In genomic region chr7:18511351-18511750, GRCh38 we compare ENCODE assay signal across 25 cellular contexts. TPM values are rescaled to one million over a fixed set of nuclear protein-coding genes. Genes with fewer than 3 reads are reported as not detected.
DNase-seq lines count a peak whose midpoint lies in the region; ATAC-seq and TF ChIP-seq lines count a peak whose summit lies in the region.
"Had no signal": no experiment of that assay in that cellular context is flagged by ENCODE, and none has a peak within 500 bp of the region (broad histone marks: within the 10 kb centered on the region; RNA-seq: fewer than 3 reads in every experiment).

No MANE protein-coding gene starts in this region.

- peak overlapping the region; percentile 76; the same call in 1 of the 2 replicates for H3K14ac ChIP-seq in IMR-90 (replicated peaks; ENCODE audit: low read depth, low read length)

- H3K27me3 ChIP-seq in IMR-90 (ENCODE audit: control insufficient read depth, insufficient read depth, low read length), result no peaks in the 10 kb centered on the region
- no peaks in the 10 kb centered on the region for H3K27me3 ChIP-seq in gastroesophageal sphincter
- H3K27me3 ChIP-seq: dorsolateral prefrontal cortex, suprapubic skin had no signal

- H4K20me1 ChIP-seq in IMR-90 (ENCODE audit: insufficient read depth, low read length), result no peaks in the 10 kb centered on the region

- H3K56ac ChIP-seq in IMR-90 (ENCODE audit: extremely low read depth, insufficient read depth, low read length), result no peak overlapping the region

- H3K9me1 ChIP-seq in IMR-90 (ENCODE audit: insufficient read depth, low read length), result no peaks in the 10 kb centered on the region

- intact Hi-C loops in IMR-90 (cut with micrococcal nuclease) (no loop called here), activated B cell treated with CpG ODN at 0.5 μM for 24 hours (cut with micrococcal nuclease) (no loop called here), Right ventricle myocardium superior (cut with DNase I) (no loop called here)

- H3K36me3 Mint-ChIP-seq in activated B cell treated with CpG ODN at 0.5 μM for 24 hours (ENCODE audit: low read depth) (peaks cover 17% of the 10 kb centered on the region), memory B cell (no peaks in the 10 kb centered on the region)
- H3K36me3 Mint-ChIP-seq: activated naive CD4-positive, alpha-beta T cell treated with anti-CD3 and anti-CD28 coated beads, Interleukin-2, amount 10 ng/mL, durations not matched to agents 7 days and 5 days had no signal

- no CpG with 5 or more reads among the region's 3 CpGs for WGBS in IMR-90 (ENCODE audit: extremely low coverage in 2 of 2, insufficient read length in 1 of 2), 2 experiments
- 82 to 93% methylated on average over 3 of the region's 3 CpGs for WGBS in gastroesophageal sphincter (ENCODE audit: low coverage in 1 of 2), 2 donors

- H3K36me3 ChIP-seq in IMR-90 (ENCODE audit: control insufficient read depth, insufficient read depth, low read length) (no peaks in the 10 kb centered on the region), gastroesophageal sphincter (no peaks in the 10 kb centered on the region)
- H3K36me3 ChIP-seq: lower lobe of right lung, suprapubic skin had no signal

- H2BK20ac ChIP-seq in IMR-90 (ENCODE audit: low read depth, low read length), result peak overlapping the region; percentile 87

- peak overlapping the region; percentile 72; the same call in 1 of the 2 replicates for H2AK5ac ChIP-seq in IMR-90 (ENCODE audit: low read depth, low read length)

- H3K4me1 ChIP-seq in IMR-90 (ENCODE audit: control insufficient read depth, insufficient read depth, low read length) (peaks cover 4% of the 10 kb centered on the region), gastroesophageal sphincter (peaks cover 0 to 19% (median 5%) of the 10 kb centered on the region in 3 donors)

- no peaks in the 10 kb centered on the region for H3K9me3 Mint-ChIP-seq in activated B cell treated with CpG ODN at 0.5 μM for 24 hours
- no peaks in the 10 kb centered on the region for H3K9me3 Mint-ChIP-seq in memory B cell
- H3K9me3 Mint-ChIP-seq: activated naive CD4-positive, alpha-beta T cell treated with anti-CD3 and anti-CD28 coated beads, Interleukin-2, amount 10 ng/mL, durations not matched to agents 7 days and 5 days; activated T-cell treated with anti-CD3 and anti-CD28 coated beads, Interleukin-2, amount 50 U/mL, for 4 hours; central memory CD8-positive, alpha-beta T cell; stimulated activated effector memory CD8-positive, alpha-beta T cell treated with anti-CD3 and anti-CD28 coated beads, Interleukin-12 subunit alpha, Interleukin-12 subunit beta, amount 100 ng/mL, for 72 hours had no signal

- CTCF ChIA-PET in IMR-90 (lab: Yijun Ruan, JAX), result no interaction called here
- CTCF ChIA-PET in activated B cell treated with CpG ODN at 0.5 μM for 24 hours (lab: Charles Lee), result no interaction called here

- H3K18ac ChIP-seq in IMR-90 (ENCODE audit: low read depth, low read length), result peak overlapping the region; percentile 57; the same call in 1 of the 2 replicates

- H3K23ac ChIP-seq in IMR-90 (ENCODE audit: low read depth, low read length), result peak overlapping the region; percentile 58; the same call in 1 of the 2 replicates

- H3K27ac ChIP-seq in IMR-90 (ENCODE audit: insufficient read depth, low read length) (no peak overlapping the region), gastroesophageal sphincter (no peak overlapping the region)
- H3K27ac ChIP-seq: dorsolateral prefrontal cortex, lower lobe of right lung, suprapubic skin had no signal

- no peak overlapping the region for H3K4me2 ChIP-seq in IMR-90 (ENCODE audit: low read depth, low read length)

- TF ChIP-seq EP300 in gastroesophageal sphincter (IDR thresholded peaks at IDR 0.05), result no peak

- H2BK15ac ChIP-seq in IMR-90 (ENCODE audit: low read depth, low read length), result peak overlapping the region; percentile 81; the same call in 2 of the 3 replicates

- H3K4me1 Mint-ChIP-seq in activated B cell treated with CpG ODN at 0.5 μM for 24 hours (peaks cover 72% of the 10 kb centered on the region), memory B cell (peaks cover 43% of the 10 kb centered on the region)
- H3K4me1 Mint-ChIP-seq: activated naive CD4-positive, alpha-beta T cell treated with anti-CD3 and anti-CD28 coated beads, Interleukin-2, amount 10 ng/mL, durations not matched to agents 7 days and 5 days; central memory CD8-positive, alpha-beta T cell had no signal

- dilution Hi-C loops in IMR-90 (cut with HindIII; ENCODE audit: low sequenced_read_pairs, unreplicated experiment), result no loop called here

- H2BK120ac ChIP-seq in IMR-90 (ENCODE audit: low read depth, low read length), result peak overlapping the region; percentile 79

- peak; percentile 53 for DNase-seq in A172 (ENCODE audit: low spot score)
- DNase-seq in IMR-90, result no peak
- DNase-seq in activated B cell treated with CpG ODN at 0.5 μM for 24 hours, result no peak
- no peak for DNase-seq in memory B cell (ENCODE audit: low spot score in 2 of 2)
- DNase-seq in Right ventricle myocardium superior, result no peak
- no peak for DNase-seq in activated CD4-positive, alpha-beta T cell treated with anti-CD3 and anti-CD28 coated beads for 48 hours
- no peak for DNase-seq in COLO829 (ENCODE audit: low spot score)
- DNase-seq: 8988T; activated naive CD4-positive, alpha-beta T cell treated with anti-CD3 and anti-CD28 coated beads, Interleukin-2, amount 10 ng/mL, durations not matched to agents 7 days and 5 days; activated T-cell treated with anti-CD3 and anti-CD28 coated beads, Interleukin-2, amount 50 U/mL, for 4 hours; aorta; dorsolateral prefrontal cortex; hippocampal formation; lower lobe of right lung; NCI-H146; NCI-H2171; NCI-H524 treated with DMSO at 0.1 percent for 48 hours; small intestine; stimulated activated CD4-positive, alpha-beta T cell treated with anti-CD3 and anti-CD28 coated beads, Interleukin-2, amount 100 ng/mL, for 24 hours had no signal

- peak overlapping the region in 1 of 2 experiments; percentile 48; a peak in 1 of 4 replicates for H4K8ac ChIP-seq in IMR-90 (ENCODE audit: low read depth in 2 of 2, low read length in 2 of 2)

- in situ Hi-C loops in IMR-90 (cut with MboI; ENCODE audit: low sequenced_read_pairs), result no loop called here

- H3K79me1 ChIP-seq in IMR-90 (ENCODE audit: low read depth in 1 of 2, low read length in 2 of 2), result peaks cover 3 to 15% of the 10 kb centered on the region in 2 experiments; a peak in 2 of 4 replicates

- no peak overlapping the region; the same call in 1 of the 2 replicates for H4K5ac ChIP-seq in IMR-90 (ENCODE audit: low read depth, low read length)

- POLR2A ChIA-PET in IMR-90 (lab: Charles Lee; ENCODE audit: unreplicated experiment) (no interaction called here), activated B cell treated with CpG ODN at 0.5 μM for 24 hours (lab: Charles Lee) (no interaction called here)

- H2AFZ ChIP-seq in IMR-90 (replicated peaks; ENCODE audit: low read length, poor library complexity), result no peak overlapping the region

- peak overlapping the region; percentile 43; the same call in 1 of the 2 replicates for H4K91ac ChIP-seq in IMR-90 (ENCODE audit: insufficient read depth, low read depth, low read length)

- no peak for TF ChIP-seq RAD21 in IMR-90 (IDR thresholded peaks at IDR 0.05; ENCODE audit: low read length)

- no peak overlapping the region for H2AK9ac ChIP-seq in IMR-90 (replicated peaks; ENCODE audit: low read depth, low read length, poor library complexity)

- peak overlapping the region; percentile 46 for H2BK5ac ChIP-seq in IMR-90 (ENCODE audit: low read depth, low read length, poor library complexity, severe bottlenecking)

- peak overlapping the region; percentile 71 for H3K4ac ChIP-seq in IMR-90 (ENCODE audit: low read depth, low read length)

- H3K4me3 Mint-ChIP-seq in activated B cell treated with CpG ODN at 0.5 μM for 24 hours (peak overlapping the region; percentile 28), memory B cell (no peak overlapping the region)
- H3K4me3 Mint-ChIP-seq: activated naive CD4-positive, alpha-beta T cell treated with anti-CD3 and anti-CD28 coated beads, Interleukin-2, amount 10 ng/mL, durations not matched to agents 7 days and 5 days; activated T-cell treated with anti-CD3 and anti-CD28 coated beads, Interleukin-2, amount 50 U/mL, for 4 hours; central memory CD8-positive, alpha-beta T cell; stimulated activated effector memory CD8-positive, alpha-beta T cell treated with anti-CD3 and anti-CD28 coated beads, Interleukin-12 subunit alpha, Interleukin-12 subunit beta, amount 100 ng/mL, for 72 hours had no signal

- BruUV-seq in IMR-90 (replicated peaks; lab: Mats Ljungman, UMichigan), result no TSS peak

- TF ChIP-seq POLR2A in IMR-90 (IDR thresholded peaks at IDR 0.05; ENCODE audit: low read depth, low read length), result no peak
- TF ChIP-seq POLR2A in gastroesophageal sphincter (IDR thresholded peaks at IDR 0.05), result no peak

- H3K27me3 Mint-ChIP-seq in activated B cell treated with CpG ODN at 0.5 μM for 24 hours, result no peaks in the 10 kb centered on the region
- no peaks in the 10 kb centered on the region for H3K27me3 Mint-ChIP-seq in memory B cell
- H3K27me3 Mint-ChIP-seq: activated naive CD4-positive, alpha-beta T cell treated with anti-CD3 and anti-CD28 coated beads, Interleukin-2, amount 10 ng/mL, durations not matched to agents 7 days and 5 days; central memory CD8-positive, alpha-beta T cell had no signal

- no peak for ATAC-seq in IMR-90 (ENCODE audit: low read depth)
- no peak for ATAC-seq in activated B cell treated with CpG ODN at 0.5 μM for 24 hours (ENCODE audit: low read depth)
- no peak for ATAC-seq in memory B cell (ENCODE audit: low read depth)
- no peak for ATAC-seq in gastroesophageal sphincter
- no peak for ATAC-seq in Right ventricle myocardium superior (ENCODE audit: poor library complexity)
- ATAC-seq: activated T-cell treated with anti-CD3 and anti-CD28 coated beads, Interleukin-2, amount 50 U/mL, for 4 hours; K562; lower lobe of right lung; stimulated activated effector memory CD8-positive, alpha-beta T cell treated with anti-CD3 and anti-CD28 coated beads, Interleukin-12 subunit alpha, Interleukin-12 subunit beta, amount 100 ng/mL, for 72 hours had no signal

- H3K9me3 ChIP-seq in IMR-90 (ENCODE audit: control insufficient read depth, insufficient read depth, low read length) (no peaks in the 10 kb centered on the region), gastroesophageal sphincter (no peaks in the 10 kb centered on the region)
- H3K9me3 ChIP-seq: HAP-1, lower lobe of right lung, suprapubic skin had no signal

- H3K9ac ChIP-seq in IMR-90 (ENCODE audit: low read depth, low read length), result no peak overlapping the region

- peak overlapping the region; percentile 31 for H3K27ac Mint-ChIP-seq in activated B cell treated with CpG ODN at 0.5 μM for 24 hours
- peak overlapping the region; percentile 99 for H3K27ac Mint-ChIP-seq in memory B cell
- H3K27ac Mint-ChIP-seq: activated naive CD4-positive, alpha-beta T cell treated with anti-CD3 and anti-CD28 coated beads, Interleukin-2, amount 10 ng/mL, durations not matched to agents 7 days and 5 days; stimulated activated effector memory CD8-positive, alpha-beta T cell treated with anti-CD3 and anti-CD28 coated beads, Interleukin-12 subunit alpha, Interleukin-12 subunit beta, amount 100 ng/mL, for 72 hours had no signal

- H3K4me3 ChIP-seq in IMR-90 (ENCODE audit: insufficient read depth, low read depth, low read length), result no peak overlapping the region
- no peak overlapping the region for H3K4me3 ChIP-seq in gastroesophageal sphincter
- H3K4me3 ChIP-seq: dorsolateral prefrontal cortex, HAP-1, K562, lower lobe of right lung, suprapubic skin had no signal

- no peak for TF ChIP-seq CTCF in IMR-90 (conservative IDR thresholded peaks at IDR 0.05; ENCODE audit: low read depth, low read length)
- TF ChIP-seq CTCF in activated B cell treated with CpG ODN at 0.5 μM for 24 hours (IDR thresholded peaks at IDR 0.05), result no peak
- TF ChIP-seq CTCF in gastroesophageal sphincter (IDR thresholded peaks at IDR 0.05), result no peak

RNA-seq across cellular contexts. Expression of gene HDAC9, which starts 15.8 kb away (rescaled TPM):
- 45.7 and 53.6 TPM in 2 replicates for total RNA-seq in A172 (2014; rRNA removed; shearing (Covaris generic))
- total RNA-seq in IMR-90 (2012; rRNA removed), result 24.2 and 24.7 TPM in 2 replicates
- polyA plus RNA-seq in IMR-90 (2012; rRNA removed), result 4.3 TPM in 2 replicates
- polyA plus RNA-seq in IMR-90 (2012; cell fraction: cytosol; rRNA removed), result 1.3 and 1.4 TPM in 2 replicates
- 2.1 and 8.5 TPM in 2 replicates for polyA plus RNA-seq in IMR-90 (2012; cell fraction: nucleus; rRNA removed; ENCODE audit: low replicate concordance)
- 136 and 149 TPM in 2 replicates for total RNA-seq in activated B cell treated with CpG ODN at 0.5 μM for 24 hours
- 100 to 1,000 TPM in 2 of 4 donors, 10 to 100 TPM in 2; 51.2 to 194 (median 106) TPM for total RNA-seq in gastroesophageal sphincter
- 22.8 TPM for total RNA-seq in Right ventricle myocardium superior
